In genomic region chr16:57244767-57245471, GRCh38 we compare ENCODE assay signal across 8 cellular contexts. TPM values are rescaled to one million over a fixed set of nuclear protein-coding genes. Genes with fewer than 3 reads are reported as not detected.
DNase-seq lines count a peak whose midpoint lies in the region; ATAC-seq and TF ChIP-seq lines count a peak whose summit lies in the region.

Gene ARL2BP (plus strand): TSS chr16:57245259. CDS start chr16:57245368, 109 bp downstream.

- DNase-seq in NCI-H1436 (lab: John Stamatoyannopoulos, UW) (peak; percentile 94), T follicular helper cell (ENCODE audit: low read depth) (peak; percentile 97), cardiac septum (ENCODE audit: low spot score) (peak; percentile 99), pons (ENCODE audit: low spot score) (peak; percentile 97), type B pancreatic cell (ENCODE audit: extremely low spot score, unreplicated experiment) (peak; percentile 99)

- no peaks in the 10 kb centered on the region for H3K9me3 Mint-ChIP-seq in type B pancreatic cell

- H3K27ac Mint-ChIP-seq in type B pancreatic cell, result peak within 1 kb of the TSS; percentile 97

- WGBS in adipose tissue, 3 donors, result 0 to 1% (median 0%) methylated on average over 68 to 77 of the region's 77 CpGs

- peaks cover 15% of the 10 kb centered on the region for H3K4me1 Mint-ChIP-seq in type B pancreatic cell (ENCODE audit: unreplicated experiment)

- H3K27ac ChIP-seq in adipose tissue (ENCODE audit: low read depth, low read length), result peak within 1 kb of the TSS; percentile 71

- no peaks in the 10 kb centered on the region for H3K27me3 Mint-ChIP-seq in type B pancreatic cell

- TF ChIP-seq CTCF in GM12873 (IDR thresholded peaks at IDR 0.05; ENCODE audit: insufficient read depth, low read depth, low read length, missing control alignments) (peak; percentile 26), type B pancreatic cell (conservative IDR thresholded peaks at IDR 0.05) (no peak)

- intact Hi-C loops in cardiac septum (cut with DNase I), result loop anchor here (2.0 to 5.0 kb wide), 2 partner anchors 54 to 58 kb away; partner anchors contain the start of genes PSME3IP1 and RSPRY1

- H3K36me3 Mint-ChIP-seq in type B pancreatic cell, result peaks cover 26% of the 10 kb centered on the region

- peak within 1 kb of the TSS; percentile 97 for H3K4me3 Mint-ChIP-seq in type B pancreatic cell

- ATAC-seq in HG02763 (IDR thresholded peaks at IDR 0.05; ENCODE audit: unreplicated experiment), result peak; percentile 97

RNA-seq across cellular contexts. Expression of gene ARL2BP, which starts in this region (rescaled TPM):
- 10 to 100 TPM; 17.4 to 57.9 (median 35.5) TPM for polyA plus RNA-seq in adipose tissue
- total RNA-seq in cardiac septum, result 41.5 TPM
- 37.7 and 49.4 TPM in 2 replicates for total RNA-seq in type B pancreatic cell (ENCODE audit: low replicate concordance)

Comparison
In these comparisons a context has a peak if more than half of its experiments do, and no peak if none do; other contexts are left out.
1. Peak in every context shown above with its lines: DNase-seq, ATAC-seq and H3K27ac ChIP-seq.